9 cellular contexts compared by ENCODE assay signal in the genomic region with DNA sequence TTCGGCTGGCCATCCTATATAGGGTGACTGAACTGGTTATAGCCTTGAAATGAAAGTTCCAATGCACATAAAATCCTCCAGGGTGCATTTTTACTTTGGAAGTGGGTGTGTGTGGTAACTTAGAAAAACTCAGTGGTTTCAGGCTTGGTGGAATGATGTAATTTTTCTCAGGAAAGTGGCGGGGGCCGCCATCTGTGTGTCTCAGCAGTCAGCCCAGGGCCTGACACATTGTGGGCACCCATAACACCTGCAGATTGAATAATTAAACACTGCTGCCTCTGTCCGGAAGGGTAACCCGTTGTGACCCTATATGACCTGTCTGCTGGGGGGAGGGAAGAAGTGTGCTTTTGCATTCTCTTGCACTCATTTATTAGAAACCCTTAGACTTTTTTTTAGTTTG. TPM values are rescaled to one million over a fixed set of nuclear protein-coding genes. Genes with fewer than 3 reads are reported as not detected.
DNase-seq lines count a peak whose midpoint lies in the region; ATAC-seq and TF ChIP-seq lines count a peak whose summit lies in the region.
"Had no signal": no experiment of that assay in that cellular context is flagged by ENCODE, and none has a peak within 500 bp of the region (broad histone marks: within the 10 kb centered on the region; RNA-seq: fewer than 3 reads in every experiment).

No MANE protein-coding gene starts in this region.

- peaks cover 7% of the 10 kb centered on the region; the same call in 1 of the 2 replicates for H3K27me3 ChIP-seq in GM23338 (ENCODE audit: insufficient read depth)

- no peak overlapping the region for H3K4me2 ChIP-seq in GM23338

- no peaks in the 10 kb centered on the region; the same call in 1 of the 3 replicates for H3K9me3 Mint-ChIP-seq in GM23338

- no peak overlapping the region for H3K27ac ChIP-seq in GM23338 (ENCODE audit: low read depth)

- peaks cover 6% of the 10 kb centered on the region; the same call in 1 of the 2 replicates for H3F3A ChIP-seq in GM23338 (replicated peaks; ENCODE audit: low read depth)

- H2AFZ ChIP-seq in GM23338 = peak overlapping the region; percentile 24; the same call in 1 of the 2 replicates

- peaks cover 21% of the 10 kb centered on the region for H3K79me2 ChIP-seq in GM23338 (replicated peaks; ENCODE audit: insufficient read depth)

- DNase-seq in GM23338 (ENCODE audit: low spot score) (no peak), RKO (ENCODE audit: low spot score) (peak; percentile 38), astrocyte of the spinal cord (ENCODE audit: low read depth, low spot score) (peak; percentile 39), D341Med (ENCODE audit: low spot score) (no peak), NCI-H187 (lab: John Stamatoyannopoulos, UW) (no peak), NCI-H2029 (lab: John Stamatoyannopoulos, UW) (no peak)
- peak; percentile 60 to 68 for DNase-seq in stimulated activated CD8-positive, alpha-beta memory T cell treated with anti-CD3 and anti-CD28 coated beads, Interleukin-2, amount 100 ng/mL, for 48 hours (ENCODE audit: low read depth in 2 of 2)
- DNase-seq: IMR-90 had no signal

- ATAC-seq in GM23338 = no peak

- H3K9me2 ChIP-seq in GM23338 (ENCODE audit: insufficient read depth) = no peaks in the 10 kb centered on the region

- no peak overlapping the region for H3K27ac Mint-ChIP-seq in GM23338

- no peaks in the 10 kb centered on the region; the same call in 1 of the 3 replicates for H3K36me3 Mint-ChIP-seq in GM23338 (ENCODE audit: low read depth)

- H4K20me1 ChIP-seq in GM23338 (replicated peaks; ENCODE audit: insufficient read depth) = 0 out of 2 replicates have a peak, but pooled peaks cover 11% of the 10 kb centered on the region

- H3K4me1 ChIP-seq in GM23338 (ENCODE audit: insufficient read depth) = 0 out of 2 replicates have a peak, but pooled peaks cover 13% of the 10 kb centered on the region

- in situ Hi-C loops in astrocyte of the spinal cord (cut with HindIII; ENCODE audit: low sequenced_read_pairs) = no loop called here

- H3K4me3 Mint-ChIP-seq in GM23338 = no peak overlapping the region

- no peaks in the 10 kb centered on the region for H3K36me3 ChIP-seq in GM23338 (ENCODE audit: insufficient read depth)

- peaks cover 16% of the 10 kb centered on the region for H3K4me1 Mint-ChIP-seq in GM23338

- peaks cover 20% of the 10 kb centered on the region for H3K27me3 Mint-ChIP-seq in GM23338 (ENCODE audit: insufficient read depth, low read depth, poor library complexity)

- H3K4me3 ChIP-seq in GM23338 = no peak overlapping the region
- H3K4me3 ChIP-seq in astrocyte of the spinal cord (ENCODE audit: low read depth, low read length) = no peak overlapping the region

- TF ChIP-seq CTCF in GM23338 (conservative IDR thresholded peaks at IDR 0.05; ENCODE audit: low read depth in 2 of 2) (no peak), astrocyte of the spinal cord (IDR thresholded peaks at IDR 0.05; ENCODE audit: low read depth, low read length) (no peak)

TF ChIP-seq in GM23338, 12 proteins besides CTCF, POLR2A, EP300 and RAD21:
- TF ChIP-seq, protein P1, sequence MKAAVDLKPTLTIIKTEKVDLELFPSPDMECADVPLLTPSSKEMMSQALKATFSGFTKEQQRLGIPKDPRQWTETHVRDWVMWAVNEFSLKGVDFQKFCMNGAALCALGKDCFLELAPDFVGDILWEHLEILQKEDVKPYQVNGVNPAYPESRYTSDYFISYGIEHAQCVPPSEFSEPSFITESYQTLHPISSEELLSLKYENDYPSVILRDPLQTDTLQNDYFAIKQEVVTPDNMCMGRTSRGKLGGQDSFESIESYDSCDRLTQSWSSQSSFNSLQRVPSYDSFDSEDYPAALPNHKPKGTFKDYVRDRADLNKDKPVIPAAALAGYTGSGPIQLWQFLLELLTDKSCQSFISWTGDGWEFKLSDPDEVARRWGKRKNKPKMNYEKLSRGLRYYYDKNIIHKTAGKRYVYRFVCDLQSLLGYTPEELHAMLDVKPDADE (IDR thresholded peaks at IDR 0.05) = no peak
- TF ChIP-seq ZNF114 (CRISPR knock-in tag; IDR thresholded peaks at IDR 0.05) (no peak), EZH2phosphoT487 (IDR thresholded peaks at IDR 0.05; ENCODE audit: unreplicated experiment) (no peak), NANOG (IDR thresholded peaks at IDR 0.05; ENCODE audit: borderline replicate concordance) (no peak)

RNA-seq across cellular contexts. Expression of gene PDP2, which starts 2.2 kb away (rescaled TPM):
- total RNA-seq in GM23338 (2014; rRNA removed; shearing (Covaris generic)) = 23.2 and 37.9 TPM in 2 replicates
- 8.2 and 9.0 TPM in 2 replicates for polyA plus RNA-seq in GM23338 (2016; fragmentation: Nextera tagmentation; extraction: Ambion mirVana)

RNA-seq across cellular contexts. Expression of gene CA7, which starts 33.9 kb away (rescaled TPM):
- total RNA-seq in GM23338 (2014; rRNA removed; shearing (Covaris generic)) = 2.5 and 2.8 TPM in 2 replicates
- 2.1 and 2.6 TPM in 2 replicates for polyA plus RNA-seq in GM23338 (2016; fragmentation: Nextera tagmentation; extraction: Ambion mirVana)
- total RNA-seq: IMR-90 had no signal
- polyA plus RNA-seq: IMR-90, neural cell had no signal

RNA-seq across cellular contexts. Expression of gene CDH16, which starts 40.6 kb away (rescaled TPM):
- total RNA-seq in GM23338 (2014; rRNA removed; shearing (Covaris generic)) = not detected in 2 replicates
- not detected in 2 replicates for polyA plus RNA-seq in GM23338 (2016; fragmentation: Nextera tagmentation; extraction: Ambion mirVana)
- total RNA-seq: IMR-90 had no signal
- polyA plus RNA-seq: IMR-90, neural cell had no signal

RNA-seq across cellular contexts. Expression of gene RRAD, which starts 47.3 kb away (rescaled TPM):
- total RNA-seq in GM23338 (2014; rRNA removed; shearing (Covaris generic)) = not detected in 2 replicates
- 0.18 and 0.52 TPM in 2 replicates for polyA plus RNA-seq in GM23338 (2016; fragmentation: Nextera tagmentation; extraction: Ambion mirVana)

RNA-seq across cellular contexts. Expression of gene NAE1, which starts 47.3 kb away (rescaled TPM):
- 139 and 160 TPM in 2 replicates for total RNA-seq in GM23338 (2014; rRNA removed; shearing (Covaris generic))
- 204 and 209 TPM in 2 replicates for polyA plus RNA-seq in GM23338 (2016; fragmentation: Nextera tagmentation; extraction: Ambion mirVana)

Comparison
In these comparisons a context has a peak if more than half of its experiments do, and no peak if none do; other contexts are left out.
1. DNase-seq: peak in RKO (single experiment), astrocyte of the spinal cord (single experiment) and stimulated activated CD8-positive, alpha-beta memory T cell treated with anti-CD3 and anti-CD28 coated beads, Interleukin-2, amount 100 ng/mL, for 48 hours (2 of 2); none in GM23338 (single experiment), D341Med (single experiment), NCI-H187 (0 of 2) and NCI-H2029 (single experiment).